In the genomic region with DNA sequence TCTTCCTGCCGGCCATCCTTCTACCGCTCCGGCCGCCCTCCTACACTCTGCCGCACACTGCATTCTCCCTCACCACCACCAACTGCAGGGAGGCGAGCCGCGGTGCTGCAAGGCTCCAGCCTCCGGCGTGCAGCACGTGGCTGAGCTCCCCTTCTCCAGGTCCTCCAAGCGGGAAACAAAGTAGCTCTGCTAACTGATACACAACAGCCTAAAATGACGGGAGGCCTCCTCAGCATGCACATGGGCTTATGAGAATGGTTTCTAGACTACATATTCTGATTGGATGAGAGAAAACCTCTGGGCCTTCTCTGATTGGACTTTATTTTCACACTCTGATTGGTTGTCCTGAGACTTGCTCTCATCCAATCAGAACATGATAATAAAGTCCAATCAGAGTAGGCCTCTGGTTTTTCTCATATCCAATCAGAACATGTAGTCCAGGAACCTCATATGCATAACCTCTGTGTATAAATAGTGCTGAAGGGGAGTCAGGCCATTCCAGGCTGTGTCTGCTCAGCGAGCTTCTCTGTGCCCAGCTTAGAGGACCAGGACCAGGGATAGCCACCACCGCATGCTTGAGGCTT, we compare ENCODE assay signal across 23 cellular contexts. TPM values are rescaled to one million over a fixed set of nuclear protein-coding genes. Genes with fewer than 3 reads are reported as not detected.
DNase-seq lines count a peak whose midpoint lies in the region; ATAC-seq and TF ChIP-seq lines count a peak whose summit lies in the region.
"Had no signal": no experiment of that assay in that cellular context is flagged by ENCODE, and none has a peak within 500 bp of the region (broad histone marks: within the 10 kb centered on the region; RNA-seq: fewer than 3 reads in every experiment).

No MANE protein-coding gene starts in this region.

- H2AK5ac ChIP-seq in H9 (ENCODE audit: insufficient read length, low read length), result no peak overlapping the region

- no peak overlapping the region for H3K23ac ChIP-seq in H9 (ENCODE audit: insufficient read length, low read depth, low read length)

- H3K56ac ChIP-seq in H9 (ENCODE audit: insufficient read length, low read depth, low read length), result no peak overlapping the region

- H3K23me2 ChIP-seq in H9 (ENCODE audit: insufficient read length, low read depth, low read length, poor library complexity, severe bottlenecking), result no peaks in the 10 kb centered on the region

- no peak overlapping the region for H2BK15ac ChIP-seq in H9 (ENCODE audit: low read depth, low read length)

- no peak overlapping the region for H4K91ac ChIP-seq in H9 (ENCODE audit: insufficient read length, low read depth, low read length)

- no peaks in the 10 kb centered on the region for H3K27me3 ChIP-seq in H9 (ENCODE audit: insufficient read depth, low read length)
- H3K27me3 ChIP-seq: hepatocyte had no signal

- peak overlapping the region; percentile 52 for H3K18ac ChIP-seq in H9 (ENCODE audit: insufficient read length, low read depth, low read length)

- H3K4me3 Mint-ChIP-seq in H9 (peak overlapping the region; percentile 57 to 86), brain (peak overlapping the region; percentile 54 to 82 (median 74)), neural crest cell (peak overlapping the region; percentile 38)
- H3K4me3 Mint-ChIP-seq: activated naive CD4-positive, alpha-beta T cell treated with anti-CD3 and anti-CD28 coated beads, Interleukin-2, amount 10 ng/mL, durations not matched to agents 7 days and 5 days; CD8-positive, alpha-beta T cell; central memory CD8-positive, alpha-beta T cell; natural killer cell; stimulated activated effector memory CD8-positive, alpha-beta T cell treated with anti-CD3 and anti-CD28 coated beads, Interleukin-12 subunit alpha, Interleukin-12 subunit beta, amount 100 ng/mL, for 72 hours had no signal

- H3K4me2 ChIP-seq in H9 (ENCODE audit: insufficient read depth, insufficient read length, low read length), result no peak overlapping the region
- H3K4me2 ChIP-seq: hepatocyte had no signal

- no peak for ATAC-seq in HG03095 (IDR thresholded peaks at IDR 0.05; ENCODE audit: unreplicated experiment)
- ATAC-seq: CD8-positive, alpha-beta T cell; left lobe of liver; natural killer cell; stimulated activated effector memory CD8-positive, alpha-beta T cell treated with anti-CD3 and anti-CD28 coated beads, Interleukin-12 subunit alpha, Interleukin-12 subunit beta, amount 100 ng/mL, for 72 hours had no signal

- H3K4me1 ChIP-seq in H9 (ENCODE audit: insufficient read depth, low read length), result peaks cover 2% of the 10 kb centered on the region; the same call in 1 of the 2 replicates

- no CpG with 5 or more reads among the region's 15 CpGs for WGBS in H9 (ENCODE audit: extremely low coverage, insufficient read length, low lambda C conversion rate)

- TF ChIP-seq CTCF in H9 (conservative IDR thresholded peaks at IDR 0.05) (no peak), brain (conservative IDR thresholded peaks at IDR 0.05) (no peak), neural crest cell (conservative IDR thresholded peaks at IDR 0.05) (no peak)

- H3K27me3 Mint-ChIP-seq in H9 (ENCODE audit: low read depth) (no peaks in the 10 kb centered on the region), brain (peaks cover 8% of the 10 kb centered on the region), neural crest cell (ENCODE audit: low read depth) (no peaks in the 10 kb centered on the region)

- H3K27ac ChIP-seq in H9 (ENCODE audit: insufficient read length, low read depth, low read length), result no peak overlapping the region
- H3K27ac ChIP-seq: hepatocyte had no signal

- no peak overlapping the region for H3K9ac ChIP-seq in H9 (ENCODE audit: extremely low read depth, insufficient read length, low read length)

- H3K79me1 ChIP-seq in H9 (ENCODE audit: insufficient read depth, low read depth, low read length, poor library complexity, severe bottlenecking), result no peaks in the 10 kb centered on the region

- H3K14ac ChIP-seq in H9 (ENCODE audit: insufficient read depth, low read length), result peak overlapping the region; percentile 54; the same call in 1 of the 2 replicates

- no peak overlapping the region for H3T11ph ChIP-seq in H9 (ENCODE audit: low read length)

- H2AFZ ChIP-seq in H9 (ENCODE audit: low read length), result no peak overlapping the region
- H2AFZ ChIP-seq: hepatocyte had no signal

- H2BK5ac ChIP-seq in H9 (ENCODE audit: insufficient read length, low read length), result no peak overlapping the region

- no peak overlapping the region for H3K4ac ChIP-seq in H9 (ENCODE audit: low read depth, low read length)

- DNase-seq in H9 (peak; percentile 37), NCI-H2227 (lab: John Stamatoyannopoulos, UW; ENCODE audit: unreplicated experiment) (peak; percentile 75), neural crest cell (ENCODE audit: low read depth, low spot score) (no peak), OCI-M1 (lab: John Stamatoyannopoulos, UW) (no peak), inferior parietal cortex (ENCODE audit: extremely low spot score) (no peak), NCI-H526 (lab: John Stamatoyannopoulos, UW) (no peak)
- DNase-seq: activated CD4-positive, CD25-positive, alpha-beta regulatory T cell treated with anti-CD3 and anti-CD28 coated beads, Interleukin-2, amount 50 U/mL, for 72 hours; activated naive CD4-positive, alpha-beta T cell treated with anti-CD3 and anti-CD28 coated beads, Interleukin-2, amount 10 ng/mL, durations not matched to agents 7 days and 5 days; activated T-cell treated with anti-CD3 and anti-CD28 coated beads, Interleukin-2, amount 50 U/mL, for 48 hours; aorta; CD8-positive, alpha-beta T cell; foreskin fibroblast; natural killer cell; NCI-H1436; T1000 had no signal

- no peak overlapping the region for H2BK12ac ChIP-seq in H9 (ENCODE audit: insufficient read length, low read depth, low read length)

- no peaks in the 10 kb centered on the region for H3K79me2 ChIP-seq in H9 (ENCODE audit: insufficient read depth, low read length)
- H3K79me2 ChIP-seq: hepatocyte had no signal

- H2BK20ac ChIP-seq in H9 (ENCODE audit: low read depth, low read length, poor library complexity, severe bottlenecking), result no peak overlapping the region

- no peaks in the 10 kb centered on the region for H3K9me3 ChIP-seq in H9 (ENCODE audit: control insufficient read depth, low read depth, low read length)
- H3K9me3 ChIP-seq: HAP-1 had no signal

- H3K36me3 Mint-ChIP-seq in H9 (ENCODE audit: insufficient read depth in 1 of 3, low read depth in 3 of 3), result no peaks in the 10 kb centered on the region; a peak in 3 of 7 replicates
- H3K36me3 Mint-ChIP-seq in brain, result no peaks in the 10 kb centered on the region
- H3K36me3 Mint-ChIP-seq in neural crest cell (ENCODE audit: low read depth), result no peaks in the 10 kb centered on the region
- H3K36me3 Mint-ChIP-seq: activated naive CD4-positive, alpha-beta T cell treated with anti-CD3 and anti-CD28 coated beads, Interleukin-2, amount 10 ng/mL, durations not matched to agents 7 days and 5 days; CD8-positive, alpha-beta T cell; natural killer cell; stimulated activated effector memory CD8-positive, alpha-beta T cell treated with anti-CD3 and anti-CD28 coated beads, Interleukin-12 subunit alpha, Interleukin-12 subunit beta, amount 100 ng/mL, for 72 hours had no signal

- H4K5ac ChIP-seq in H9 (ENCODE audit: insufficient read length, low read depth, low read length), result no peak overlapping the region

- H3K27ac Mint-ChIP-seq in H9 (peak overlapping the region in 1 of 3 experiments; percentile 77; a peak in 1 of 7 replicates), brain (peak overlapping the region in 3 of 5 experiments; percentile 36 to 78 (median 51)), neural crest cell (ENCODE audit: unreplicated experiment) (no peak overlapping the region)
- H3K27ac Mint-ChIP-seq: activated naive CD4-positive, alpha-beta T cell treated with anti-CD3 and anti-CD28 coated beads, Interleukin-2, amount 10 ng/mL, durations not matched to agents 7 days and 5 days; CD8-positive, alpha-beta T cell; natural killer cell; progenitor cell of endocrine pancreas; stimulated activated effector memory CD8-positive, alpha-beta T cell treated with anti-CD3 and anti-CD28 coated beads, Interleukin-12 subunit alpha, Interleukin-12 subunit beta, amount 100 ng/mL, for 72 hours had no signal

- H3K9me3 Mint-ChIP-seq in H9 (peaks cover 23 to 60% of the 10 kb centered on the region in 2 experiments), brain (peaks cover 0 to 19% (median 0%) of the 10 kb centered on the region in 5 experiments), neural crest cell (no peaks in the 10 kb centered on the region)
- H3K9me3 Mint-ChIP-seq: CD8-positive, alpha-beta T cell; central memory CD8-positive, alpha-beta T cell; natural killer cell; stimulated activated effector memory CD8-positive, alpha-beta T cell treated with anti-CD3 and anti-CD28 coated beads, Interleukin-12 subunit alpha, Interleukin-12 subunit beta, amount 100 ng/mL, for 72 hours had no signal

- H3K4me1 Mint-ChIP-seq in H9, result peaks cover 14 to 28% of the 10 kb centered on the region in 2 experiments
- H3K4me1 Mint-ChIP-seq in brain, result peaks cover 14% of the 10 kb centered on the region
- H3K4me1 Mint-ChIP-seq in neural crest cell, result peaks cover 7% of the 10 kb centered on the region
- H3K4me1 Mint-ChIP-seq: activated naive CD4-positive, alpha-beta T cell treated with anti-CD3 and anti-CD28 coated beads, Interleukin-2, amount 10 ng/mL, durations not matched to agents 7 days and 5 days; central memory CD8-positive, alpha-beta T cell; natural killer cell; stimulated activated effector memory CD8-positive, alpha-beta T cell treated with anti-CD3 and anti-CD28 coated beads, Interleukin-12 subunit alpha, Interleukin-12 subunit beta, amount 100 ng/mL, for 72 hours had no signal

- no peak overlapping the region for H2BK120ac ChIP-seq in H9 (ENCODE audit: low read depth, low read length, poor library complexity, severe bottlenecking)

- no peak overlapping the region for H4K8ac ChIP-seq in H9 (replicated peaks; ENCODE audit: insufficient read length, low read depth, low read length)

- no peaks in the 10 kb centered on the region for H4K20me1 ChIP-seq in H9 (ENCODE audit: control insufficient read depth, insufficient read depth, insufficient read length)

RNA-seq across cellular contexts. Expression of a gene that starts 27.0 kb away (rescaled TPM):
- total RNA-seq in H9 (2021), result 20.1 and 20.6 TPM in 2 replicates
- polyA plus RNA-seq in brain (ENCODE audit: insufficient read depth, low read depth, low replicate concordance), result 0.58 TPM
- 24.8 and 25.9 TPM in 2 replicates for total RNA-seq in neural crest cell

Comparison
In these comparisons a context has a peak if more than half of its experiments do, and no peak if none do; other contexts are left out.
1. DNase-seq: peak in H9 (single experiment) and NCI-H2227 (single experiment); none in neural crest cell (single experiment), OCI-M1 (single experiment), inferior parietal cortex (single experiment) and NCI-H526 (0 of 2).
2. Peak in every context shown above with its lines, with median percentiles within 50 percentile points of each other: H3K4me3 Mint-ChIP-seq.